In genomic region chr6:169158750-169159149, GRCh38 we compare ENCODE assay signal across 15 cellular contexts.
DNase-seq lines count a peak whose midpoint lies in the region; TF ChIP-seq lines count a peak whose summit lies in the region.
"Had no signal": no experiment of that assay in that cellular context is flagged by ENCODE, and none has a peak within 500 bp of the region (broad histone marks: within the 10 kb centered on the region; RNA-seq: fewer than 3 reads in every experiment).

No MANE protein-coding gene starts in this region.

- peak overlapping the region in 1 of 2 experiments; percentile 35; a peak in 1 of 4 replicates for H3K27ac ChIP-seq in SK-N-SH (ENCODE audit: low read depth in 2 of 2, low read length in 1 of 2)
- H3K27ac ChIP-seq in esophagus squamous epithelium, result peak overlapping the region in 3 of 4 donors; percentile 19 to 59 (median 46)
- H3K27ac ChIP-seq in thyroid gland, result peak overlapping the region in 2 of 3 donors; percentile 4 to 6
- no peak overlapping the region for H3K27ac ChIP-seq in RWPE1
- H3K27ac ChIP-seq: parathyroid adenoma, VCaP had no signal

- H3K4me3 ChIP-seq in SK-N-SH (ENCODE audit: low read depth in 2 of 2, low read length in 1 of 2) (no peak overlapping the region), esophagus squamous epithelium (no peak overlapping the region), thyroid gland (replicated peaks in 1 of 3) (no peak overlapping the region)

- H3K4me1 Mint-ChIP-seq in mesothelial cell of epicardium, result peaks cover 13% of the 10 kb centered on the region
- H3K4me1 Mint-ChIP-seq: memory B cell had no signal

- H3K36me3 Mint-ChIP-seq in mesothelial cell of epicardium, result no peaks in the 10 kb centered on the region
- H3K36me3 Mint-ChIP-seq: memory B cell had no signal

- H3K27me3 Mint-ChIP-seq in mesothelial cell of epicardium (ENCODE audit: low read depth), result no peaks in the 10 kb centered on the region

- CTCF ChIA-PET in SK-N-SH (lab: Yijun Ruan, JAX) (no interaction called here), RWPE1 (lab: Yijun Ruan, JAX) (no interaction called here)

- TF ChIP-seq POLR2A in esophagus squamous epithelium (IDR thresholded peaks at IDR 0.05) (no peak), thyroid gland (IDR thresholded peaks at IDR 0.05) (no peak)

- 0 out of 2 replicates have a peak overlapping the region, but pooled peaks have one; percentile 21 for H3K4me2 ChIP-seq in SK-N-SH

- no peaks in the 10 kb centered on the region for H3K4me1 ChIP-seq in SK-N-SH (ENCODE audit: control insufficient read depth in 1 of 2, insufficient read depth in 2 of 2, low read depth in 1 of 2, low read length in 1 of 2)
- H3K4me1 ChIP-seq in esophagus squamous epithelium, result peaks cover 9 to 43% (median 38%) of the 10 kb centered on the region in 3 donors
- H3K4me1 ChIP-seq in thyroid gland, result peaks cover 0 to 26% of the 10 kb centered on the region in 2 donors
- H3K4me1 ChIP-seq: parathyroid adenoma had no signal

- H3K4me3 Mint-ChIP-seq in mesothelial cell of epicardium, result no peak overlapping the region
- H3K4me3 Mint-ChIP-seq: memory B cell had no signal

- no peaks in the 10 kb centered on the region for H4K20me1 ChIP-seq in SK-N-SH (ENCODE audit: insufficient read depth)

- no peaks in the 10 kb centered on the region for H3K27me3 ChIP-seq in SK-N-SH (ENCODE audit: insufficient read depth)
- peaks cover 0 to 14% (median 0%) of the 10 kb centered on the region in 4 donors for H3K27me3 ChIP-seq in esophagus squamous epithelium
- H3K27me3 ChIP-seq in thyroid gland, result no peaks in the 10 kb centered on the region

- H3K9me2 ChIP-seq in SK-N-SH, result no peaks in the 10 kb centered on the region

- TF ChIP-seq EP300 in SK-N-SH (IDR thresholded peaks at IDR 0.05; ENCODE audit: borderline replicate concordance in 1 of 2, low read depth in 1 of 2, low read length in 1 of 2), result no peak

- TF ChIP-seq RAD21 in SK-N-SH (IDR thresholded peaks at IDR 0.05; ENCODE audit: low read length), result no peak

- no peaks in the 10 kb centered on the region for H3F3A ChIP-seq in SK-N-SH (replicated peaks; ENCODE audit: insufficient read depth)

- POLR2A ChIA-PET in SK-N-SH (lab: Yijun Ruan, JAX), result no interaction called here
- POLR2A ChIA-PET in RWPE1 (lab: Yijun Ruan, JAX; ENCODE audit: low non-redundant PET), result no interaction called here

- no peaks in the 10 kb centered on the region for H3K79me2 ChIP-seq in SK-N-SH (ENCODE audit: insufficient read depth)
- H3K79me2 ChIP-seq: parathyroid adenoma had no signal

- peak overlapping the region; percentile 24; the same call in 1 of the 2 replicates for H2AFZ ChIP-seq in SK-N-SH (ENCODE audit: low read depth)
- H2AFZ ChIP-seq: parathyroid adenoma had no signal

- intact Hi-C loops in esophagus squamous epithelium (cut with DNase I), result no loop called here
- intact Hi-C loops in thyroid gland (cut with DNase I), result no loop called here

- TF ChIP-seq CTCF in SK-N-SH (IDR thresholded peaks at IDR 0.05) (no peak), esophagus squamous epithelium (IDR thresholded peaks at IDR 0.05) (no peak), mesothelial cell of epicardium (IDR thresholded peaks at IDR 0.05; ENCODE audit: unreplicated experiment) (no peak), thyroid gland (IDR thresholded peaks at IDR 0.05) (no peak), RWPE1 (conservative IDR thresholded peaks at IDR 0.05; ENCODE audit: low read depth) (no peak)

- H3K36me3 ChIP-seq in SK-N-SH (replicated peaks in 1 of 2; ENCODE audit: control insufficient read depth in 1 of 2, insufficient read depth in 2 of 2, low read length in 1 of 2), result no peaks in the 10 kb centered on the region
- H3K36me3 ChIP-seq in esophagus squamous epithelium, result no peaks in the 10 kb centered on the region
- no peaks in the 10 kb centered on the region for H3K36me3 ChIP-seq in thyroid gland

- WGBS in SK-N-SH (ENCODE audit: low lambda C conversion rate), result 85% methylated on average over 11 of the region's 11 CpGs
- WGBS in esophagus squamous epithelium, 2 donors, result 74 to 81% methylated on average over 5 to 11 of the region's 11 CpGs
- 84 to 87% methylated on average over 11 of the region's 11 CpGs for WGBS in thyroid gland, 2 donors

- DNase-seq in SK-N-SH, result no peak
- no peak for DNase-seq in esophagus squamous epithelium (lab: John Stamatoyannopoulos, UW)
- no peak for DNase-seq in mesothelial cell of epicardium (ENCODE audit: low spot score in 2 of 2, unreplicated experiment in 2 of 2)
- no peak for DNase-seq in thyroid gland
- no peak for DNase-seq in HK-2 (ENCODE audit: unreplicated experiment)
- DNase-seq in DMS114 treated with DMSO at 0.1 percent for 48 hours (lab: John Stamatoyannopoulos, UW; ENCODE audit: unreplicated experiment), result no peak
- no peak for DNase-seq in RWPE1 (ENCODE audit: low spot score)
- DNase-seq: activated effector memory CD4-positive, alpha-beta T cell treated with Interleukin-2 at 50 U/mL for 16 hours; DMS153; NCI-H1048; NCI-H748 treated with DMSO at 0.1 percent for 48 hours; SW 1271 had no signal

- no peaks in the 10 kb centered on the region for H3K9me3 Mint-ChIP-seq in mesothelial cell of epicardium
- H3K9me3 Mint-ChIP-seq: memory B cell had no signal

- H3K9me3 ChIP-seq in SK-N-SH, result no peaks in the 10 kb centered on the region
- H3K9me3 ChIP-seq in esophagus squamous epithelium, result no peaks in the 10 kb centered on the region
- H3K9me3 ChIP-seq in thyroid gland, result no peaks in the 10 kb centered on the region

- H3K9ac ChIP-seq in SK-N-SH, result no peak overlapping the region
- H3K9ac ChIP-seq: parathyroid adenoma had no signal

- peak overlapping the region; percentile 92 for H3K27ac Mint-ChIP-seq in mesothelial cell of epicardium
- H3K27ac Mint-ChIP-seq: memory B cell had no signal

TF ChIP-seq in SK-N-SH, 30 proteins besides CTCF, POLR2A, EP300 and RAD21:
- no peak for TF ChIP-seq FOSL2 (IDR thresholded peaks at IDR 0.05; ENCODE audit: borderline replicate concordance, low read depth)
- no peak for TF ChIP-seq POLR2AphosphoS5 (IDR thresholded peaks at IDR 0.05; ENCODE audit: low read depth, low read length)
